Comparison of ENCODE assay signal across 9 cellular contexts in genomic region chr6:105794263-105794662, GRCh38.
A peak's percentile ranks its signal among the peaks of the same experiment; 100 is the strongest.
DNase-seq lines count a peak whose midpoint lies in the region; ATAC-seq and TF ChIP-seq lines count a peak whose summit lies in the region.
"Had no signal": no experiment of that assay in that cellular context is flagged by ENCODE, and none has a peak within 500 bp of the region (broad histone marks: within the 10 kb centered on the region; RNA-seq: fewer than 3 reads in every experiment).

No MANE protein-coding gene starts in this region.

- ATAC-seq in left colon (peak; percentile 93), upper lobe of left lung (ENCODE audit: low FRiP score in 2 of 2) (peak; percentile 72 to 79), foreskin keratinocyte (no peak)

- intact Hi-C loops in activated CD4-positive, alpha-beta T cell treated with anti-CD3 and anti-CD28 coated beads, Interleukin-2, amount 10 ng/mL, durations not matched to agents 24 days and 14 days (cut with micrococcal nuclease), result loop anchor here (2.0 to 10.0 kb wide), 5 partner anchors 47 to 731 kb away; no protein-coding TSS in a partner anchor
- intact Hi-C loops in left colon (cut with DNase I, micrococcal nuclease), result no loop called here

- no peak overlapping the region for H3K4me3 ChIP-seq in upper lobe of left lung

- no peak for DNase-seq in activated CD4-positive, alpha-beta T cell treated with anti-CD3 and anti-CD28 coated beads, Interleukin-2, amount 10 ng/mL, durations not matched to agents 24 days and 14 days
- DNase-seq in activated CD4-positive, alpha-beta T cell treated with anti-CD3 and anti-CD28 coated beads, Interleukin-2, amount 50 U/mL, for 4 hours, result no peak
- DNase-seq in UCSD-AML1 (lab: John Stamatoyannopoulos, UW; ENCODE audit: unreplicated experiment) (peak; percentile 30), left colon (peak; percentile 54 to 64), upper lobe of left lung (peak in 1 of 2 donors; percentile 82), progenitor cell of endocrine pancreas (ENCODE audit: low spot score, unreplicated experiment) (no peak), foreskin keratinocyte (no peak)
- DNase-seq in activated effector memory CD4-positive, alpha-beta T cell treated with anti-CD3 and anti-CD28 coated beads, Interleukin-2, amount 50 U/mL, for 16 hours, result no peak
- DNase-seq: stimulated activated CD4-positive, alpha-beta T cell treated with anti-CD3 and anti-CD28 coated beads, Interleukin-4, amount 100 ng/mL, for 1 hour had no signal

- H3K27me3 ChIP-seq in upper lobe of left lung (no peaks in the 10 kb centered on the region), foreskin keratinocyte (no peaks in the 10 kb centered on the region)

- no peaks in the 10 kb centered on the region for H3K36me3 ChIP-seq in upper lobe of left lung

- peak overlapping the region; percentile 71 for H3K27ac Mint-ChIP-seq in activated CD4-positive, alpha-beta T cell treated with anti-CD3 and anti-CD28 coated beads, Interleukin-2, amount 10 ng/mL, durations not matched to agents 24 days and 14 days
- H3K27ac Mint-ChIP-seq in progenitor cell of endocrine pancreas, result no peak overlapping the region

- H3K9me3 ChIP-seq in upper lobe of left lung, result no peaks in the 10 kb centered on the region

- H3K4me1 ChIP-seq in upper lobe of left lung (peaks cover 12 to 35% (median 22%) of the 10 kb centered on the region in 4 donors), foreskin keratinocyte (no peaks in the 10 kb centered on the region)

- 26 to 40% methylated on average over 5 of the region's 5 CpGs for WGBS in upper lobe of left lung, 2 donors

- TF ChIP-seq EP300 in upper lobe of left lung (IDR thresholded peaks at IDR 0.05), result peak in 1 of 4 donors; percentile 18

- H3K9me3 Mint-ChIP-seq in activated CD4-positive, alpha-beta T cell treated with anti-CD3 and anti-CD28 coated beads, Interleukin-2, amount 10 ng/mL, durations not matched to agents 24 days and 14 days, result no peaks in the 10 kb centered on the region
- H3K9me3 Mint-ChIP-seq in progenitor cell of endocrine pancreas (ENCODE audit: low read depth), result no peaks in the 10 kb centered on the region

- H3K27me3 Mint-ChIP-seq in activated CD4-positive, alpha-beta T cell treated with anti-CD3 and anti-CD28 coated beads, Interleukin-2, amount 10 ng/mL, durations not matched to agents 24 days and 14 days, result no peaks in the 10 kb centered on the region
- H3K27me3 Mint-ChIP-seq in progenitor cell of endocrine pancreas, result peaks cover 20% of the 10 kb centered on the region

- peaks cover 78% of the 10 kb centered on the region for H3K4me1 Mint-ChIP-seq in activated CD4-positive, alpha-beta T cell treated with anti-CD3 and anti-CD28 coated beads, Interleukin-2, amount 10 ng/mL, durations not matched to agents 24 days and 14 days
- peaks cover 15% of the 10 kb centered on the region for H3K4me1 Mint-ChIP-seq in progenitor cell of endocrine pancreas (ENCODE audit: low read depth)

- H3K27ac ChIP-seq in upper lobe of left lung (peak overlapping the region in 2 of 4 donors; percentile 10 to 13), foreskin keratinocyte (no peak overlapping the region)

- H3K4me3 Mint-ChIP-seq in activated CD4-positive, alpha-beta T cell treated with anti-CD3 and anti-CD28 coated beads, Interleukin-2, amount 10 ng/mL, durations not matched to agents 24 days and 14 days, result peak overlapping the region; percentile 22
- H3K4me3 Mint-ChIP-seq in progenitor cell of endocrine pancreas (ENCODE audit: low read depth), result no peak overlapping the region

- no peak for TF ChIP-seq CTCF in upper lobe of left lung (IDR thresholded peaks at IDR 0.05)
- no peak for TF ChIP-seq CTCF in progenitor cell of endocrine pancreas (IDR thresholded peaks at IDR 0.05; ENCODE audit: unreplicated experiment)
- no peak for TF ChIP-seq CTCF in foreskin keratinocyte (conservative IDR thresholded peaks at IDR 0.05)

- no peaks in the 10 kb centered on the region for H3K36me3 Mint-ChIP-seq in activated CD4-positive, alpha-beta T cell treated with anti-CD3 and anti-CD28 coated beads, Interleukin-2, amount 10 ng/mL, durations not matched to agents 24 days and 14 days (ENCODE audit: low read depth)
- no peaks in the 10 kb centered on the region for H3K36me3 Mint-ChIP-seq in progenitor cell of endocrine pancreas (ENCODE audit: insufficient read depth)

- TF ChIP-seq POLR2A in upper lobe of left lung (IDR thresholded peaks at IDR 0.05), result no peak

Comparison
In these comparisons a context has a peak if more than half of its experiments do, and no peak if none do; other contexts are left out.
1. DNase-seq: peak in UCSD-AML1 (single experiment) and left colon (2 of 2); none in activated CD4-positive, alpha-beta T cell treated with anti-CD3 and anti-CD28 coated beads, Interleukin-2, amount 10 ng/mL, durations not matched to agents 24 days and 14 days (single experiment), activated CD4-positive, alpha-beta T cell treated with anti-CD3 and anti-CD28 coated beads, Interleukin-2, amount 50 U/mL, for 4 hours (0 of 2), activated effector memory CD4-positive, alpha-beta T cell treated with anti-CD3 and anti-CD28 coated beads, Interleukin-2, amount 50 U/mL, for 16 hours (single experiment), progenitor cell of endocrine pancreas (single experiment) and foreskin keratinocyte (0 of 2).